In genomic region chr5:129094924-129095797, GRCh38 we compare ENCODE assay signal across 8 cellular contexts. TPM values are rescaled to one million over a fixed set of nuclear protein-coding genes. Genes with fewer than 3 reads are reported as not detected.
DNase-seq lines count a peak whose midpoint lies in the region; ATAC-seq and TF ChIP-seq lines count a peak whose summit lies in the region.

No MANE protein-coding gene starts in this region.

- H3K4me3 ChIP-seq in fibroblast of the aortic adventitia (ENCODE audit: low read depth, low read length), result peak overlapping the region; percentile 97

- H3K27ac ChIP-seq in substantia nigra (ENCODE audit: low read depth, low read length, poor library complexity, severe bottlenecking), result peak overlapping the region; percentile 58

- H3K27me3 Mint-ChIP-seq in activated T-cell treated with anti-CD3 and anti-CD28 coated beads, Interleukin-2, amount 50 U/mL, for 4 hours (ENCODE audit: low read depth), result peaks cover 6% of the 10 kb centered on the region
- no peaks in the 10 kb centered on the region for H3K27me3 Mint-ChIP-seq in nephron (ENCODE audit: low read depth)

- H3K4me1 Mint-ChIP-seq in activated T-cell treated with anti-CD3 and anti-CD28 coated beads, Interleukin-2, amount 50 U/mL, for 4 hours (ENCODE audit: low read depth), result peaks cover 25% of the 10 kb centered on the region
- peaks cover 29% of the 10 kb centered on the region for H3K4me1 Mint-ChIP-seq in nephron

- no peaks in the 10 kb centered on the region for H3K9me3 Mint-ChIP-seq in activated T-cell treated with anti-CD3 and anti-CD28 coated beads, Interleukin-2, amount 50 U/mL, for 4 hours
- no peaks in the 10 kb centered on the region for H3K9me3 Mint-ChIP-seq in nephron

- ATAC-seq in GM18858 (IDR thresholded peaks at IDR 0.05; ENCODE audit: unreplicated experiment) (peak; percentile 24), HG03045 (IDR thresholded peaks at IDR 0.05; ENCODE audit: unreplicated experiment) (peak; percentile 62)
- peak; percentile 27 to 33 for ATAC-seq in activated T-cell treated with anti-CD3 and anti-CD28 coated beads, Interleukin-2, amount 50 U/mL, for 4 hours

- peak overlapping the region; percentile 90 for H3K4me3 Mint-ChIP-seq in activated T-cell treated with anti-CD3 and anti-CD28 coated beads, Interleukin-2, amount 50 U/mL, for 4 hours
- H3K4me3 Mint-ChIP-seq in nephron, result peak overlapping the region; percentile 87 to 96 (median 92)

- no peaks in the 10 kb centered on the region for H3K36me3 Mint-ChIP-seq in activated T-cell treated with anti-CD3 and anti-CD28 coated beads, Interleukin-2, amount 50 U/mL, for 4 hours (ENCODE audit: insufficient read depth)
- no peaks in the 10 kb centered on the region for H3K36me3 Mint-ChIP-seq in nephron (ENCODE audit: low read depth)

- peak overlapping the region; percentile 68 to 90 (median 78) for H3K27ac Mint-ChIP-seq in nephron

- TF ChIP-seq CTCF in fibroblast of the aortic adventitia (IDR thresholded peaks at IDR 0.05; ENCODE audit: insufficient read depth, low read length) (no peak), nephron (IDR thresholded peaks at IDR 0.05; ENCODE audit: unreplicated experiment in 3 of 3) (peak in 1 of 3 experiments; percentile 13)

- DNase-seq in AG08395 (ENCODE audit: low spot score) (peak; percentile 12), NCI-H69 (lab: John Stamatoyannopoulos, UW) (peak; percentile 80), fibroblast of the aortic adventitia (ENCODE audit: low read depth) (peak; percentile 41), substantia nigra (lab: John Stamatoyannopoulos, UW) (peak in 48 of 49 donors; percentile 10 to 77 (median 58))
- DNase-seq in activated T-cell treated with anti-CD3 and anti-CD28 coated beads, Interleukin-2, amount 50 U/mL, for 4 hours, result peak; percentile 21

RNA-seq across cellular contexts. Expression of gene ISOC1, which starts 0.6 kb away (rescaled TPM):
- total RNA-seq in activated T-cell treated with anti-CD3 and anti-CD28 coated beads, Interleukin-2, amount 50 U/mL, for 4 hours, result 10 to 100 TPM; 26.3 to 32.0 (median 31.2) TPM
- total RNA-seq in fibroblast of the aortic adventitia (ENCODE audit: low replicate concordance), result 6.6 and 19.7 TPM in 2 replicates

Comparison
In these comparisons a context has a peak if more than half of its experiments do, and no peak if none do; other contexts are left out.
1. Peak in every context shown above with its lines: DNase-seq, ATAC-seq, H3K4me3 ChIP-seq and H3K27ac ChIP-seq.
2. DNase-seq: peak in every context shown above with its lines; median percentile 80 in NCI-H69; 58 in substantia nigra; 41 in fibroblast of the aortic adventitia; 21 in activated T-cell treated with anti-CD3 and anti-CD28 coated beads, Interleukin-2, amount 50 U/mL, for 4 hours; 12 in AG08395.